Comparison of ENCODE assay signal across 9 cellular contexts in genomic region chr19:11198175-11198534, GRCh38. TPM values are rescaled to one million over a fixed set of nuclear protein-coding genes. Genes with fewer than 3 reads are reported as not detected.
A peak's percentile ranks its signal among the peaks of the same experiment; 100 is the strongest.
DNase-seq lines count a peak whose midpoint lies in the region; ATAC-seq and TF ChIP-seq lines count a peak whose summit lies in the region.
"Had no signal": no experiment of that assay in that cellular context is flagged by ENCODE, and none has a peak within 500 bp of the region (broad histone marks: within the 10 kb centered on the region; RNA-seq: fewer than 3 reads in every experiment).

No MANE protein-coding gene starts in this region.

- no peaks in the 10 kb centered on the region for H3K27me3 ChIP-seq in DND-41 (ENCODE audit: insufficient read depth, low read length, poor library complexity)
- H3K27me3 ChIP-seq in Peyer's patch, result no peaks in the 10 kb centered on the region
- H3K27me3 ChIP-seq in trophoblast cell (ENCODE audit: insufficient read depth, low read length), result no peaks in the 10 kb centered on the region

- H3K4me2 ChIP-seq in DND-41 (ENCODE audit: insufficient read depth, low read length) (peak overlapping the region; percentile 93), trophoblast cell (ENCODE audit: low read length) (peak overlapping the region; percentile 63)

- ATAC-seq in DND-41 (ENCODE audit: insufficient read depth, low read depth) (no peak), HG02798 (IDR thresholded peaks at IDR 0.05; ENCODE audit: poor library complexity, unreplicated experiment) (no peak)

- H3K9ac ChIP-seq in DND-41 (ENCODE audit: low read depth, low read length) (peak overlapping the region; percentile 67; the same call in 1 of the 2 replicates), trophoblast cell (ENCODE audit: low read length) (no peak overlapping the region)

- no peak overlapping the region for H4K91ac ChIP-seq in trophoblast cell (ENCODE audit: low read depth, low read length)

- H2AK5ac ChIP-seq in trophoblast cell (ENCODE audit: low read length), result no peak overlapping the region

- no peak overlapping the region for H4K8ac ChIP-seq in trophoblast cell (ENCODE audit: low read depth, low read length)

- TF ChIP-seq CTCF in DND-41 (IDR thresholded peaks at IDR 0.05; ENCODE audit: borderline replicate concordance, extremely low read depth, low read length, poor library complexity, severe bottlenecking), result no peak
- no peak for TF ChIP-seq CTCF in Peyer's patch (IDR thresholded peaks at IDR 0.05)
- TF ChIP-seq CTCF in epithelial cell of esophagus (IDR thresholded peaks at IDR 0.05; ENCODE audit: insufficient read depth, low read depth, low read length, missing control alignments), result no peak

- no peak overlapping the region for H4K12ac ChIP-seq in trophoblast cell (ENCODE audit: low read depth, low read length)

- TF ChIP-seq POLR2A in Peyer's patch (IDR thresholded peaks at IDR 0.05), result no peak

- H3K79me2 ChIP-seq in DND-41 (ENCODE audit: insufficient read depth, low read length) (no peaks in the 10 kb centered on the region), trophoblast cell (ENCODE audit: control insufficient read depth, insufficient read depth, low read length, poor library complexity) (peaks cover 5% of the 10 kb centered on the region)

- peak overlapping the region in 1 of 2 experiments; percentile 68; a peak in 3 of 4 replicates for H3K4me3 ChIP-seq in DND-41 (ENCODE audit: low read depth in 1 of 2, low read length in 2 of 2)
- peak overlapping the region in 2 of 4 donors; percentile 77 to 82 for H3K4me3 ChIP-seq in Peyer's patch
- peak overlapping the region; percentile 11 for H3K4me3 ChIP-seq in epithelial cell of esophagus (ENCODE audit: low read length)
- no peak overlapping the region for H3K4me3 ChIP-seq in trophoblast cell (ENCODE audit: low read depth, low read length)

- H3K14ac ChIP-seq in trophoblast cell (ENCODE audit: low read length), result no peak overlapping the region

- H3K9me3 ChIP-seq in DND-41 (ENCODE audit: insufficient read depth, low read length, severe bottlenecking), result no peaks in the 10 kb centered on the region
- no peaks in the 10 kb centered on the region for H3K9me3 ChIP-seq in Peyer's patch
- peaks cover 2% of the 10 kb centered on the region for H3K9me3 ChIP-seq in trophoblast cell (ENCODE audit: insufficient read depth, low read depth, low read length)

- no peak overlapping the region for H3K18ac ChIP-seq in trophoblast cell (ENCODE audit: low read length)

- H2BK5ac ChIP-seq in trophoblast cell (ENCODE audit: low read depth, low read length, poor library complexity), result no peak overlapping the region

- H2BK12ac ChIP-seq in trophoblast cell (ENCODE audit: low read length), result no peak overlapping the region

- no CpG with 5 or more reads among the region's 7 CpGs for WGBS in trophoblast cell (ENCODE audit: extremely low coverage, insufficient coverage, insufficient read length)

- no peak overlapping the region for H3K4ac ChIP-seq in trophoblast cell (ENCODE audit: low read depth, low read length)

- H3K36me3 ChIP-seq in DND-41 (ENCODE audit: insufficient read depth, low read length) (no peaks in the 10 kb centered on the region), Peyer's patch (peaks cover 0 to 20% (median 0%) of the 10 kb centered on the region in 3 donors), trophoblast cell (ENCODE audit: control insufficient read depth in 1 of 2, insufficient read depth in 2 of 2, low read length in 2 of 2) (peaks cover 13 to 19% of the 10 kb centered on the region in 2 experiments)

- H4K20me1 ChIP-seq in DND-41 (ENCODE audit: insufficient read depth, low read length), result no peaks in the 10 kb centered on the region

- peak overlapping the region; percentile 82 for H2AFZ ChIP-seq in DND-41 (ENCODE audit: low read depth, low read length)
- no peak overlapping the region for H2AFZ ChIP-seq in trophoblast cell (ENCODE audit: insufficient read depth, low read length, poor library complexity)

- H3K23ac ChIP-seq in trophoblast cell (ENCODE audit: low read length), result no peak overlapping the region

- H3K4me1 ChIP-seq in DND-41 (ENCODE audit: insufficient read depth, low read length), result peaks cover 16% of the 10 kb centered on the region
- peaks cover 0 to 37% (median 5%) of the 10 kb centered on the region in 4 donors for H3K4me1 ChIP-seq in Peyer's patch
- peaks cover 2 to 9% of the 10 kb centered on the region in 2 experiments for H3K4me1 ChIP-seq in trophoblast cell (ENCODE audit: control insufficient read depth in 1 of 2, insufficient read depth in 2 of 2, low read length in 2 of 2)

- no peak overlapping the region for H2BK120ac ChIP-seq in trophoblast cell (ENCODE audit: insufficient read depth, low read length, poor library complexity)

- H3K27ac ChIP-seq in DND-41 (ENCODE audit: low read length), result no peak overlapping the region
- peak overlapping the region; percentile 66 to 95 (median 81) for H3K27ac ChIP-seq in Peyer's patch
- H3K27ac ChIP-seq in trophoblast cell (ENCODE audit: low read depth, low read length), result peak overlapping the region; percentile 87

- DNase-seq in DND-41 (no peak), Peyer's patch (no peak), epithelial cell of esophagus (ENCODE audit: low read depth) (no peak), trophoblast cell (no peak), nucleus accumbens (lab: John Stamatoyannopoulos, UW) (no peak), germinal center (ENCODE audit: low spot score) (no peak), DMS79 treated with DMSO at 0.1 percent for 48 hours (lab: John Stamatoyannopoulos, UW) (no peak)

- H3K79me1 ChIP-seq in trophoblast cell (ENCODE audit: low read length), result peaks cover 5% of the 10 kb centered on the region

RNA-seq across cellular contexts. Expression of gene KANK2, which starts 0.8 kb away (rescaled TPM):
- total RNA-seq in Peyer's patch, result 100 to 1,000 TPM in 1 of 4 donors, 10 to 100 TPM in 3; 41.9 to 283 (median 68.4) TPM
- polyA plus RNA-seq in trophoblast cell (2013), result 35.1 and 36.6 TPM in 2 replicates

RNA-seq across cellular contexts. Expression of gene ANGPTL8, which starts 41.3 kb away (rescaled TPM):
- not detected for total RNA-seq in Peyer's patch
- not detected in 2 replicates for polyA plus RNA-seq in trophoblast cell (2013)
- total RNA-seq: SK-MEL-5 had no signal

RNA-seq across cellular contexts. Expression of gene SPC24, which starts 42.6 kb away (rescaled TPM):
- 10 to 100 TPM in 2 of 4 donors, 1 to 10 TPM in 2; 1.7 to 28.9 (median 8.4) TPM for total RNA-seq in Peyer's patch
- polyA plus RNA-seq in trophoblast cell (2013), result 9.0 and 11.0 TPM in 2 replicates
